9 cellular contexts compared by ENCODE assay signal in genomic region chr5:34658023-34658422, GRCh38. TPM values are rescaled to one million over a fixed set of nuclear protein-coding genes. Genes with fewer than 3 reads are reported as not detected.
DNase-seq lines count a peak whose midpoint lies in the region; ATAC-seq and TF ChIP-seq lines count a peak whose summit lies in the region.
"Had no signal": no experiment of that assay in that cellular context is flagged by ENCODE, and none has a peak within 500 bp of the region (broad histone marks: within the 10 kb centered on the region; RNA-seq: fewer than 3 reads in every experiment).

No MANE protein-coding gene starts in this region.

- H3K4me1 ChIP-seq in hepatocyte (ENCODE audit: insufficient read depth) (peaks cover 10% of the 10 kb centered on the region), stomach smooth muscle (ENCODE audit: control insufficient read depth, insufficient read depth, low read length) (peaks cover 19% of the 10 kb centered on the region)

- CTCF ChIA-PET in T-cell (lab: Charles Lee) = no interaction called here

- H3K79me2 ChIP-seq in hepatocyte = peaks cover 59% of the 10 kb centered on the region

- H3K36me3 Mint-ChIP-seq in activated CD4-positive, alpha-beta T cell treated with anti-CD3 and anti-CD28 coated beads, Interleukin-2, amount 10 ng/mL, durations not matched to agents 24 days and 14 days (ENCODE audit: low read depth) = no peaks in the 10 kb centered on the region
- no peaks in the 10 kb centered on the region for H3K36me3 Mint-ChIP-seq in T-cell

- no peaks in the 10 kb centered on the region for H3K36me3 ChIP-seq in hepatocyte (replicated peaks; ENCODE audit: insufficient read depth, low read depth)
- H3K36me3 ChIP-seq in stomach smooth muscle (ENCODE audit: control insufficient read depth in 2 of 2, insufficient read depth in 2 of 2, low read length in 2 of 2) = no peaks in the 10 kb centered on the region

- no peaks in the 10 kb centered on the region for H3K27me3 ChIP-seq in hepatocyte
- H3K27me3 ChIP-seq in stomach smooth muscle (ENCODE audit: control insufficient read depth in 1 of 2, insufficient read depth in 2 of 2, low read length in 2 of 2) = no peaks in the 10 kb centered on the region

- H3K4me3 ChIP-seq in hepatocyte = peak overlapping the region; percentile 73
- peak overlapping the region; percentile 77 to 86 for H3K4me3 ChIP-seq in stomach smooth muscle (ENCODE audit: low read length in 2 of 2)
- H3K4me3 ChIP-seq: mucosa of descending colon had no signal

- H3K27ac Mint-ChIP-seq in activated CD4-positive, alpha-beta T cell treated with anti-CD3 and anti-CD28 coated beads, Interleukin-2, amount 10 ng/mL, durations not matched to agents 24 days and 14 days = no peak overlapping the region
- H3K27ac Mint-ChIP-seq in T-cell = peak overlapping the region in 1 of 2 donors; percentile 1

- peaks cover 41% of the 10 kb centered on the region for H3K27me3 Mint-ChIP-seq in activated CD4-positive, alpha-beta T cell treated with anti-CD3 and anti-CD28 coated beads, Interleukin-2, amount 10 ng/mL, durations not matched to agents 24 days and 14 days
- H3K27me3 Mint-ChIP-seq in T-cell = peaks cover 34 to 40% of the 10 kb centered on the region in 2 donors

- intact Hi-C loops in activated CD4-positive, alpha-beta T cell treated with anti-CD3 and anti-CD28 coated beads, Interleukin-2, amount 10 ng/mL, durations not matched to agents 24 days and 14 days (cut with micrococcal nuclease) = no loop called here

- H3K9me2 ChIP-seq in hepatocyte (replicated peaks; ENCODE audit: insufficient read depth) = no peaks in the 10 kb centered on the region

- POLR2A ChIA-PET in T-cell (lab: Charles Lee) = no interaction called here

- H3K9ac ChIP-seq in stomach smooth muscle (ENCODE audit: low read length in 2 of 2) = peak overlapping the region; percentile 76 to 96

- WGBS in hepatocyte (ENCODE audit: low lambda C conversion rate, missing lambda C conversion rate) = 30% methylated on average over 4 of the region's 4 CpGs

- H3K9me3 Mint-ChIP-seq in activated CD4-positive, alpha-beta T cell treated with anti-CD3 and anti-CD28 coated beads, Interleukin-2, amount 10 ng/mL, durations not matched to agents 24 days and 14 days = no peaks in the 10 kb centered on the region
- H3K9me3 Mint-ChIP-seq in T-cell = no peaks in the 10 kb centered on the region

- peak overlapping the region; percentile 87 for H3K4me2 ChIP-seq in hepatocyte

- peak overlapping the region; percentile 69 for H3K4me3 Mint-ChIP-seq in activated CD4-positive, alpha-beta T cell treated with anti-CD3 and anti-CD28 coated beads, Interleukin-2, amount 10 ng/mL, durations not matched to agents 24 days and 14 days
- peak overlapping the region; percentile 69 to 98 (median 76) for H3K4me3 Mint-ChIP-seq in T-cell

- ATAC-seq in T-cell (replicated peaks in 1 of 4) = no peak
- no peak for ATAC-seq in GM18870 (IDR thresholded peaks at IDR 0.05; ENCODE audit: unreplicated experiment)
- no peak for ATAC-seq in HG03442 (IDR thresholded peaks at IDR 0.05; ENCODE audit: unreplicated experiment)

- peaks cover 9% of the 10 kb centered on the region for H4K20me1 ChIP-seq in hepatocyte (ENCODE audit: insufficient read depth, poor library complexity, severe bottlenecking)

- H2AFZ ChIP-seq in hepatocyte = peak overlapping the region; percentile 92

- H3K27ac ChIP-seq in hepatocyte = peak overlapping the region; percentile 98
- no peak overlapping the region for H3K27ac ChIP-seq in stomach smooth muscle (ENCODE audit: low read length)

- H3K9me3 ChIP-seq in hepatocyte (ENCODE audit: low read depth) = no peaks in the 10 kb centered on the region
- H3K9me3 ChIP-seq in stomach smooth muscle (ENCODE audit: control insufficient read depth in 2 of 2, low read length in 2 of 2) = no peaks in the 10 kb centered on the region
- H3K9me3 ChIP-seq: mucosa of descending colon had no signal

- DNase-seq in activated CD4-positive, alpha-beta T cell treated with anti-CD3 and anti-CD28 coated beads, Interleukin-2, amount 10 ng/mL, durations not matched to agents 24 days and 14 days = no peak
- no peak for DNase-seq in activated CD4-positive, alpha-beta T cell treated with anti-CD3 and anti-CD28 coated beads, Interleukin-2, amount 50 U/mL, for 4 hours
- DNase-seq in T-cell (no peak), hepatocyte (ENCODE audit: low spot score) (peak; percentile 21), SW480 (ENCODE audit: low spot score) (no peak)

- peaks cover 15% of the 10 kb centered on the region for H3K4me1 Mint-ChIP-seq in activated CD4-positive, alpha-beta T cell treated with anti-CD3 and anti-CD28 coated beads, Interleukin-2, amount 10 ng/mL, durations not matched to agents 24 days and 14 days
- H3K4me1 Mint-ChIP-seq in T-cell = peaks cover 21 to 26% (median 24%) of the 10 kb centered on the region in 3 donors

- TF ChIP-seq CTCF in hepatocyte (IDR thresholded peaks at IDR 0.05; ENCODE audit: poor library complexity) = no peak

RNA-seq across cellular contexts. Expression of gene RAI14, which starts 1.9 kb away (rescaled TPM):
- total RNA-seq in activated CD4-positive, alpha-beta T cell treated with anti-CD3 and anti-CD28 coated beads, Interleukin-2, amount 10 ng/mL, durations not matched to agents 24 days and 14 days = 2.6 and 5.1 TPM in 2 replicates
- total RNA-seq in T-cell = 1 to 10 TPM in 2 of 5 donors, under 1 TPM in 3; 0.59 to 2.2 (median 0.96) TPM
- total RNA-seq in hepatocyte = 44.8 and 49.6 TPM in 2 replicates
- polyA plus RNA-seq in hepatocyte = 31.3 and 42.2 TPM in 2 replicates
